ENCODE assay signal across 10 cellular contexts in genomic region chr16:70573451-70574121, GRCh38. TPM values are rescaled to one million over a fixed set of nuclear protein-coding genes. Genes with fewer than 3 reads are reported as not detected.
DNase-seq lines count a peak whose midpoint lies in the region; ATAC-seq and TF ChIP-seq lines count a peak whose summit lies in the region.
"Had no signal": no experiment of that assay in that cellular context is flagged by ENCODE, and none has a peak within 500 bp of the region (broad histone marks: within the 10 kb centered on the region; RNA-seq: fewer than 3 reads in every experiment).

No MANE protein-coding gene starts in this region.

- no peaks in the 10 kb centered on the region for H3K27me3 Mint-ChIP-seq in chondrocyte (ENCODE audit: low read depth)
- H3K27me3 Mint-ChIP-seq in stimulated activated naive CD8-positive, alpha-beta T cell treated with anti-CD3 and anti-CD28 coated beads, Interleukin-15, amount 100 ng/mL, for 72 hours = no peaks in the 10 kb centered on the region

- H4K91ac ChIP-seq in IMR-90 (ENCODE audit: insufficient read depth, low read depth, low read length) = no peak overlapping the region

- peaks cover 40% of the 10 kb centered on the region for H3K4me1 ChIP-seq in IMR-90 (ENCODE audit: control insufficient read depth, insufficient read depth, low read length)
- H3K4me1 ChIP-seq in left lung = peaks cover 14 to 42% of the 10 kb centered on the region in 2 donors

- peak overlapping the region in 1 of 2 experiments; percentile 38; a peak in 1 of 4 replicates for H4K8ac ChIP-seq in IMR-90 (ENCODE audit: low read depth in 2 of 2, low read length in 2 of 2)

- CTCF ChIA-PET in IMR-90 (lab: Yijun Ruan, JAX) = interaction anchor here (0.6 to 1.0 kb wide), 4 partner anchors 12 to 449 kb away, joined by 3 to 5 read pairs (median 4); no protein-coding TSS in a partner anchor

- H3K27ac Mint-ChIP-seq in chondrocyte (ENCODE audit: unreplicated experiment) = peak overlapping the region; percentile 95
- peak overlapping the region; percentile 48 to 76 for H3K27ac Mint-ChIP-seq in stimulated activated naive CD8-positive, alpha-beta T cell treated with anti-CD3 and anti-CD28 coated beads, Interleukin-15, amount 100 ng/mL, for 72 hours

- H2BK15ac ChIP-seq in IMR-90 (ENCODE audit: low read depth, low read length) = no peak overlapping the region; the same call in 2 of the 3 replicates

- peaks cover 5 to 74% of the 10 kb centered on the region in 2 experiments; a peak in 3 of 4 replicates for H3K79me1 ChIP-seq in IMR-90 (ENCODE audit: low read depth in 1 of 2, low read length in 2 of 2)

- H3K18ac ChIP-seq in IMR-90 (ENCODE audit: low read depth, low read length) = peak overlapping the region; percentile 68; the same call in 1 of the 2 replicates

- no peaks in the 10 kb centered on the region for H3K9me3 ChIP-seq in IMR-90 (ENCODE audit: control insufficient read depth, insufficient read depth, low read length)
- H3K9me3 ChIP-seq in left lung = no peaks in the 10 kb centered on the region

- no peak overlapping the region for H2AFZ ChIP-seq in IMR-90 (replicated peaks; ENCODE audit: low read length, poor library complexity)

- 0% methylated on average over 1 of the region's 5 CpGs; no CpG with 5 or more reads in 1 of the 2 experiments for WGBS in IMR-90 (ENCODE audit: extremely low coverage in 2 of 2, insufficient read length in 1 of 2), 2 experiments

- no peak overlapping the region for H2AK9ac ChIP-seq in IMR-90 (replicated peaks; ENCODE audit: low read depth, low read length, poor library complexity)

- peak; percentile 97 for DNase-seq in IMR-90
- DNase-seq in chondrocyte (ENCODE audit: low spot score) = no peak
- DNase-seq in left lung = no peak
- no peak for DNase-seq in stimulated activated naive CD8-positive, alpha-beta T cell treated with anti-CD3 and anti-CD28 coated beads, Interleukin-15, amount 100 ng/mL, for 72 hours
- no peak for DNase-seq in NCI-H524 treated with DMSO at 0.1 percent for 48 hours (lab: John Stamatoyannopoulos, UW)
- no peak for DNase-seq in NCI-H526 treated with DMSO at 0.1 percent for 48 hours (lab: John Stamatoyannopoulos, UW)
- DNase-seq: activated naive CD4-positive, alpha-beta T cell treated with anti-CD3 and anti-CD28 coated beads, Interleukin-2, amount 50 U/mL, for 16 hours; stimulated activated CD4-positive, alpha-beta T cell treated with anti-CD3 and anti-CD28 coated beads, Interleukin-4, amount 100 ng/mL, for 1 hour had no signal

- no peak for TF ChIP-seq RAD21 in IMR-90 (IDR thresholded peaks at IDR 0.05; ENCODE audit: low read length)

- no peak overlapping the region for H3K4me3 Mint-ChIP-seq in chondrocyte (ENCODE audit: unreplicated experiment)
- H3K4me3 Mint-ChIP-seq in stimulated activated naive CD8-positive, alpha-beta T cell treated with anti-CD3 and anti-CD28 coated beads, Interleukin-15, amount 100 ng/mL, for 72 hours = no peak overlapping the region

- peaks cover 80% of the 10 kb centered on the region for H3K4me1 Mint-ChIP-seq in chondrocyte (ENCODE audit: low read depth)
- H3K4me1 Mint-ChIP-seq in stimulated activated naive CD8-positive, alpha-beta T cell treated with anti-CD3 and anti-CD28 coated beads, Interleukin-15, amount 100 ng/mL, for 72 hours = peaks cover 49% of the 10 kb centered on the region

- H3K4me3 ChIP-seq in IMR-90 (ENCODE audit: insufficient read depth, low read depth, low read length) (no peak overlapping the region), left lung (no peak overlapping the region)

- peak overlapping the region; percentile 79; the same call in 1 of the 2 replicates for H3K27ac ChIP-seq in IMR-90 (ENCODE audit: insufficient read depth, low read length)
- H3K27ac ChIP-seq in left lung = peak overlapping the region; percentile 41 to 46

- H3K9me1 ChIP-seq in IMR-90 (ENCODE audit: insufficient read depth, low read length) = peaks cover 42% of the 10 kb centered on the region

- peak overlapping the region; percentile 47 for H2BK5ac ChIP-seq in IMR-90 (ENCODE audit: low read depth, low read length, poor library complexity, severe bottlenecking)

- BruUV-seq in IMR-90 (replicated peaks; lab: Mats Ljungman, UMichigan) = no TSS peak

- H3K36me3 ChIP-seq in IMR-90 (ENCODE audit: control insufficient read depth, insufficient read depth, low read length) = peaks cover 45% of the 10 kb centered on the region
- peaks cover 0 to 69% of the 10 kb centered on the region in 2 donors for H3K36me3 ChIP-seq in left lung

- POLR2A ChIA-PET in IMR-90 (lab: Charles Lee; ENCODE audit: unreplicated experiment) = no interaction called here

- peak overlapping the region; percentile 76 for H3K4ac ChIP-seq in IMR-90 (ENCODE audit: low read depth, low read length)

- TF ChIP-seq CTCF in IMR-90 (conservative IDR thresholded peaks at IDR 0.05; ENCODE audit: low read depth, low read length) = no peak
- TF ChIP-seq CTCF in chondrocyte (IDR thresholded peaks at IDR 0.05) = no peak
- TF ChIP-seq CTCF in left lung (IDR thresholded peaks at IDR 0.05) = no peak

- peak overlapping the region; percentile 72; the same call in 1 of the 2 replicates for H2BK20ac ChIP-seq in IMR-90 (ENCODE audit: low read depth, low read length)

- in situ Hi-C loops in IMR-90 (cut with MboI; ENCODE audit: low sequenced_read_pairs) = loop anchor here (5.0 kb wide), 1 partner anchor 79 kb away; no protein-coding TSS in a partner anchor

- ATAC-seq in IMR-90 (ENCODE audit: low read depth) = peak; percentile 73
- peak; percentile 73 for ATAC-seq in left lung
- ATAC-seq in stimulated activated naive CD8-positive, alpha-beta T cell treated with anti-CD3 and anti-CD28 coated beads, Interleukin-15, amount 100 ng/mL, for 72 hours = no peak
- ATAC-seq in GM21737 (IDR thresholded peaks at IDR 0.05; ENCODE audit: unreplicated experiment) = no peak
- no peak for ATAC-seq in HG03196 (IDR thresholded peaks at IDR 0.05; ENCODE audit: unreplicated experiment)

- intact Hi-C loops in IMR-90 (cut with micrococcal nuclease) (loop anchor here (5.0 kb wide), 2 partner anchors 64 to 79 kb away; no protein-coding TSS in a partner anchor), left lung (cut with DNase I) (no loop called here)

- H3K9me3 Mint-ChIP-seq in chondrocyte (ENCODE audit: low read depth) = no peaks in the 10 kb centered on the region
- H3K9me3 Mint-ChIP-seq in stimulated activated naive CD8-positive, alpha-beta T cell treated with anti-CD3 and anti-CD28 coated beads, Interleukin-15, amount 100 ng/mL, for 72 hours = no peaks in the 10 kb centered on the region

- peaks cover 53% of the 10 kb centered on the region for H4K20me1 ChIP-seq in IMR-90 (ENCODE audit: insufficient read depth, low read length)

- TF ChIP-seq POLR2A in IMR-90 (IDR thresholded peaks at IDR 0.05; ENCODE audit: low read depth, low read length) = no peak

- no peak overlapping the region for H4K5ac ChIP-seq in IMR-90 (ENCODE audit: low read depth, low read length)

- H3K23ac ChIP-seq in IMR-90 (ENCODE audit: low read depth, low read length) = peak overlapping the region; percentile 81; the same call in 1 of the 2 replicates

- dilution Hi-C loops in IMR-90 (cut with HindIII; ENCODE audit: low sequenced_read_pairs, unreplicated experiment) = no loop called here

- H3K4me2 ChIP-seq in IMR-90 (ENCODE audit: low read depth, low read length) = peak overlapping the region; percentile 14; the same call in 1 of the 2 replicates

- H3K27me3 ChIP-seq in IMR-90 (ENCODE audit: control insufficient read depth, insufficient read depth, low read length) (no peaks in the 10 kb centered on the region), left lung (no peaks in the 10 kb centered on the region)

- H3K36me3 Mint-ChIP-seq in chondrocyte (ENCODE audit: low read depth) = peaks cover 31% of the 10 kb centered on the region

- H3K14ac ChIP-seq in IMR-90 (replicated peaks; ENCODE audit: low read depth, low read length) = peak overlapping the region; percentile 86; the same call in 1 of the 2 replicates

- no peak overlapping the region for H3K9ac ChIP-seq in IMR-90 (ENCODE audit: low read depth, low read length)

- peak overlapping the region; percentile 3; the same call in 1 of the 2 replicates for H2AK5ac ChIP-seq in IMR-90 (ENCODE audit: low read depth, low read length)

- H2BK120ac ChIP-seq in IMR-90 (ENCODE audit: low read depth, low read length) = peak overlapping the region; percentile 78; the same call in 1 of the 2 replicates

- no peak overlapping the region; the same call in 1 of the 2 replicates for H3K56ac ChIP-seq in IMR-90 (ENCODE audit: extremely low read depth, insufficient read depth, low read length)

TF ChIP-seq in IMR-90, 13 proteins besides CTCF, POLR2A, EP300 and RAD21 (continues in another document):
- TF ChIP-seq RCOR1 (IDR thresholded peaks at IDR 0.05; ENCODE audit: insufficient replicate concordance, low read length) (peak; percentile 70), ELK1 (IDR thresholded peaks at IDR 0.05; ENCODE audit: borderline replicate concordance, low read depth, low read length) (no peak), SMC3 (IDR thresholded peaks at IDR 0.05; ENCODE audit: low read depth, low read length) (0 out of 2 replicates have a peak, but pooled peaks have one; percentile 1), FOS (IDR thresholded peaks at IDR 0.05; ENCODE audit: low read depth, low read length) (no peak), NFE2L2 (IDR thresholded peaks at IDR 0.05; ENCODE audit: low read depth, low read length) (peak; percentile 2; the same call in 1 of the 2 replicates), CHD1 (IDR thresholded peaks at IDR 0.05; ENCODE audit: low read depth, low read length) (no peak), BHLHE40 (IDR thresholded peaks at IDR 0.05; ENCODE audit: low read depth, low read length) (no peak)

RNA-seq across cellular contexts. Expression of gene SF3B3, which starts 50.0 kb away (rescaled TPM):
- total RNA-seq in IMR-90 (2012; rRNA removed) (97.9 and 112 TPM in 2 replicates), chondrocyte (182 to 262 TPM (median 186 TPM) in 3 replicates), left lung (100 to 1,000 TPM; 210 to 255 TPM)
- 123 and 134 TPM in 2 replicates for polyA plus RNA-seq in IMR-90 (2012; rRNA removed)
- polyA plus RNA-seq in IMR-90 (2012; cell fraction: cytosol; rRNA removed) = 57.4 and 93.9 TPM in 2 replicates
- polyA plus RNA-seq in IMR-90 (2012; cell fraction: nucleus; rRNA removed; ENCODE audit: low replicate concordance) = 86.5 and 136 TPM in 2 replicates

RNA-seq across cellular contexts. Expression of gene COG4, which starts 50.2 kb away (rescaled TPM):
- 85.0 and 96.1 TPM in 2 replicates for total RNA-seq in IMR-90 (2012; rRNA removed)
- 47.5 and 49.7 TPM in 2 replicates for polyA plus RNA-seq in IMR-90 (2012; rRNA removed)
- polyA plus RNA-seq in IMR-90 (2012; cell fraction: cytosol; rRNA removed) = 71.3 and 112 TPM in 2 replicates
- 77.5 and 117 TPM in 2 replicates for polyA plus RNA-seq in IMR-90 (2012; cell fraction: nucleus; rRNA removed; ENCODE audit: low replicate concordance)
- total RNA-seq in chondrocyte = 48.4 to 65.1 TPM (median 49.8 TPM) in 3 replicates
- total RNA-seq in left lung = 10 to 100 TPM; 58.5 to 66.7 TPM

Comparison
In these comparisons a context has a peak if more than half of its experiments do, and no peak if none do; other contexts are left out.
1. ATAC-seq: peak in IMR-90 (single experiment) and left lung (single experiment); none in stimulated activated naive CD8-positive, alpha-beta T cell treated with anti-CD3 and anti-CD28 coated beads, Interleukin-15, amount 100 ng/mL, for 72 hours (single experiment), GM21737 (single experiment) and HG03196 (single experiment).